Comparison of ENCODE assay signal across 9 cellular contexts in the genomic region with DNA sequence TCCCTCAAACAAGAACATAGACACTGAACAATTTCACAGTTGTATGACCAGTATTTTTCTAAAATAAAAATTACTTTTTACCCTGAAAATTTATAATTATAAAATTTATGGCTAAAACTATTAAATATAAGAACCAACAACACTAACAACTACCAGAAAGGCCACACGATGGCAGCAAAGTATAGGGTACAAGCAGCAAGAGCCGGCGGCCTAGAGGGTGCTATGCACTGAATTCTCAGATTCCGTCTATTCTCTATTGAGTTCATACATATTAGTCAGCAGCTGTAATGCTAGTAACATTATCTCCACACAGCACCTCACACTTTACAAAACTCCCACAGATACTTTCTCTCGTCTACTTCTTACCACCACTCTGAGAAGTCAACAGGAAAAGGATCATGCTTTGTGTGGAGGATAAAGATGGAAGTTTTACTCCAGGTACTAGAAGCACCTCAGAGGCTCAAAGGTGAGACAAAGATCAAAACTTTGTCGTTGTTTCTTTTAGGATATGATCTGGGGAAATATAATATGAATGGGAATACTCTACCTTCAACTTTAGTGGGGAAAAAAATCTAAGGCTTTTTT.
DNase-seq lines count a peak whose midpoint lies in the region; TF ChIP-seq lines count a peak whose summit lies in the region.
"Had no signal": no experiment of that assay in that cellular context is flagged by ENCODE, and none has a peak within 500 bp of the region (broad histone marks: within the 10 kb centered on the region; RNA-seq: fewer than 3 reads in every experiment).

No MANE protein-coding gene starts in this region.

- H3K27me3 Mint-ChIP-seq in Calu3 (ENCODE audit: unreplicated experiment) (no peaks in the 10 kb centered on the region), endodermal cell (ENCODE audit: insufficient read depth) (no peaks in the 10 kb centered on the region)
- peaks cover 12% of the 10 kb centered on the region for H3K27me3 Mint-ChIP-seq in activated CD4-positive, alpha-beta memory T cell treated with anti-CD3 and anti-CD28 coated beads, Interleukin-2, amount 10 ng/mL, durations not matched to agents 7 days and 5 days
- H3K27me3 Mint-ChIP-seq: central memory CD8-positive, alpha-beta T cell had no signal

- no peaks in the 10 kb centered on the region for H3K9me3 Mint-ChIP-seq in Calu3 (ENCODE audit: low read depth, unreplicated experiment)
- no peaks in the 10 kb centered on the region for H3K9me3 Mint-ChIP-seq in activated CD4-positive, alpha-beta memory T cell treated with anti-CD3 and anti-CD28 coated beads, Interleukin-2, amount 10 ng/mL, durations not matched to agents 7 days and 5 days
- no peaks in the 10 kb centered on the region for H3K9me3 Mint-ChIP-seq in endodermal cell
- H3K9me3 Mint-ChIP-seq: central memory CD8-positive, alpha-beta T cell had no signal

- H3K9ac ChIP-seq in endodermal cell (ENCODE audit: extremely low read depth, low read length, poor library complexity, severe bottlenecking), result no peak overlapping the region

- H3K36me3 ChIP-seq in endodermal cell (ENCODE audit: control insufficient read depth, insufficient read depth, low read length), result no peaks in the 10 kb centered on the region

- WGBS in endodermal cell (ENCODE audit: insufficient coverage in 1 of 2, insufficient read length in 1 of 2), 2 experiments, result 32 to 33% methylated on average over 3 to 6 of the region's 6 CpGs

- H3K27ac ChIP-seq in HL-60 (replicated peaks) (no peak overlapping the region), endodermal cell (ENCODE audit: low read depth, low read length) (no peak overlapping the region)

- TF ChIP-seq CTCF in Calu3 (IDR thresholded peaks at IDR 0.05; ENCODE audit: unreplicated experiment) (peak; percentile 93), GM20000 (IDR thresholded peaks at IDR 0.05; ENCODE audit: extremely low read depth, missing control alignments) (peak; percentile 13), HL-60 (IDR thresholded peaks at IDR 0.05; ENCODE audit: insufficient read depth, low read length) (peak; percentile 7), endodermal cell (conservative IDR thresholded peaks at IDR 0.05) (peak; percentile 94)

- DNase-seq in Calu3, result peak; percentile 82
- DNase-seq in GM20000 (ENCODE audit: low spot score), result peak; percentile 64
- peak; percentile 12 to 54 for DNase-seq in HL-60 (ENCODE audit: low read depth in 1 of 2, low spot score in 1 of 2)
- DNase-seq in NCI-H82 (lab: John Stamatoyannopoulos, UW), result peak; percentile 86
- DNase-seq in activated CD4-positive, alpha-beta memory T cell treated with anti-CD3 and anti-CD28 coated beads, Interleukin-2, amount 10 ng/mL, durations not matched to agents 7 days and 5 days, result peak; percentile 68
- peak; percentile 89 for DNase-seq in endodermal cell
- DNase-seq in midbrain (lab: John Stamatoyannopoulos, UW), result peak; percentile 86
- DNase-seq in stimulated activated naive CD4-positive, alpha-beta T cell treated with Interleukin-2 at 50 U/mL for 16 hours (lab: John Stamatoyannopoulos, UW), result peak; percentile 49

- no peaks in the 10 kb centered on the region for H3K4me1 Mint-ChIP-seq in Calu3 (ENCODE audit: low read depth, unreplicated experiment)
- peaks cover 8% of the 10 kb centered on the region for H3K4me1 Mint-ChIP-seq in activated CD4-positive, alpha-beta memory T cell treated with anti-CD3 and anti-CD28 coated beads, Interleukin-2, amount 10 ng/mL, durations not matched to agents 7 days and 5 days
- no peaks in the 10 kb centered on the region for H3K4me1 Mint-ChIP-seq in endodermal cell
- H3K4me1 Mint-ChIP-seq: central memory CD8-positive, alpha-beta T cell had no signal

- no peaks in the 10 kb centered on the region for H3K9me3 ChIP-seq in endodermal cell (ENCODE audit: control insufficient read depth, low read length)

- H3K27me3 ChIP-seq in HL-60 (ENCODE audit: insufficient read depth, poor library complexity, severe bottlenecking), result no peaks in the 10 kb centered on the region
- no peaks in the 10 kb centered on the region for H3K27me3 ChIP-seq in endodermal cell (ENCODE audit: control insufficient read depth, insufficient read depth, low read length, poor library complexity, severe bottlenecking)

- H3K27ac Mint-ChIP-seq in Calu3 (ENCODE audit: unreplicated experiment) (no peak overlapping the region), endodermal cell (no peak overlapping the region)
- no peak overlapping the region for H3K27ac Mint-ChIP-seq in activated CD4-positive, alpha-beta memory T cell treated with anti-CD3 and anti-CD28 coated beads, Interleukin-2, amount 10 ng/mL, durations not matched to agents 7 days and 5 days

- POLR2A ChIA-PET in activated CD4-positive, alpha-beta memory T cell treated with anti-CD3 and anti-CD28 coated beads, Interleukin-2, amount 10 ng/mL, durations not matched to agents 7 days and 5 days (lab: Charles Lee), result no interaction called here

- no peaks in the 10 kb centered on the region for H3K36me3 Mint-ChIP-seq in Calu3 (ENCODE audit: insufficient read depth, unreplicated experiment)
- no peaks in the 10 kb centered on the region for H3K36me3 Mint-ChIP-seq in activated CD4-positive, alpha-beta memory T cell treated with anti-CD3 and anti-CD28 coated beads, Interleukin-2, amount 10 ng/mL, durations not matched to agents 7 days and 5 days (ENCODE audit: low read depth)
- no peaks in the 10 kb centered on the region for H3K36me3 Mint-ChIP-seq in endodermal cell (ENCODE audit: low read depth)

- intact Hi-C loops in Calu3 (cut with micrococcal nuclease; ENCODE audit: unreplicated experiment), result loop anchor here (1.0 to 10.0 kb wide), 4 partner anchors 99 to 1008 kb away; no protein-coding TSS in a partner anchor

- H3K4me1 ChIP-seq in endodermal cell (ENCODE audit: control insufficient read depth, insufficient read depth, low read length), result no peaks in the 10 kb centered on the region

- no peak overlapping the region for H3K4me3 ChIP-seq in HL-60 (replicated peaks; ENCODE audit: insufficient read depth, low read length)
- H3K4me3 ChIP-seq in endodermal cell (ENCODE audit: low read length), result no peak overlapping the region

- no TSS peak for BruUV-seq in Calu3 (replicated peaks; lab: Mats Ljungman, UMichigan)

- H3K4me3 Mint-ChIP-seq in Calu3 (ENCODE audit: low read depth, unreplicated experiment) (no peak overlapping the region), endodermal cell (no peak overlapping the region)
- H3K4me3 Mint-ChIP-seq in activated CD4-positive, alpha-beta memory T cell treated with anti-CD3 and anti-CD28 coated beads, Interleukin-2, amount 10 ng/mL, durations not matched to agents 7 days and 5 days, result no peak overlapping the region
- H3K4me3 Mint-ChIP-seq: central memory CD8-positive, alpha-beta T cell had no signal

- CTCF ChIA-PET in Calu3 (lab: Charles Lee), result interaction anchor here (0.7 to 1.9 kb wide), 2 partner anchors 204 to 236 kb away, joined by 3 to 8 read pairs; no protein-coding TSS in a partner anchor
- CTCF ChIA-PET in activated CD4-positive, alpha-beta memory T cell treated with anti-CD3 and anti-CD28 coated beads, Interleukin-2, amount 10 ng/mL, durations not matched to agents 7 days and 5 days (lab: Charles Lee), result interaction anchor here (0.9 to 1.2 kb wide), 2 partner anchors 235 to 474 kb away, joined by 4 to 5 read pairs; no protein-coding TSS in a partner anchor

Comparison
In these comparisons a context has a peak if more than half of its experiments do, and no peak if none do; other contexts are left out.
1. DNase-seq: peak in every context shown above with its lines; median percentile 89 in endodermal cell; 86 in NCI-H82; 86 in midbrain; 82 in Calu3; 68 in activated CD4-positive, alpha-beta memory T cell treated with anti-CD3 and anti-CD28 coated beads, Interleukin-2, amount 10 ng/mL, durations not matched to agents 7 days and 5 days; 64 in GM20000; 49 in stimulated activated naive CD4-positive, alpha-beta T cell treated with Interleukin-2 at 50 U/mL for 16 hours; 33 in HL-60.
2. CTCF ChIP-seq: peak in every context shown above with its lines; median percentile 94 in endodermal cell; 93 in Calu3; 13 in GM20000; 7 in HL-60.